Comparison of ENCODE assay signal across 1 cellular context in genomic region chr17:2421315-2422147, GRCh38.
TF ChIP-seq lines count a peak whose summit lies in the region.

No MANE protein-coding gene starts in this region.

TF ChIP-seq in WTC11, 78 proteins besides CTCF, POLR2A, EP300 and RAD21 (continued from another document):
- TF ChIP-seq, protein P1, sequence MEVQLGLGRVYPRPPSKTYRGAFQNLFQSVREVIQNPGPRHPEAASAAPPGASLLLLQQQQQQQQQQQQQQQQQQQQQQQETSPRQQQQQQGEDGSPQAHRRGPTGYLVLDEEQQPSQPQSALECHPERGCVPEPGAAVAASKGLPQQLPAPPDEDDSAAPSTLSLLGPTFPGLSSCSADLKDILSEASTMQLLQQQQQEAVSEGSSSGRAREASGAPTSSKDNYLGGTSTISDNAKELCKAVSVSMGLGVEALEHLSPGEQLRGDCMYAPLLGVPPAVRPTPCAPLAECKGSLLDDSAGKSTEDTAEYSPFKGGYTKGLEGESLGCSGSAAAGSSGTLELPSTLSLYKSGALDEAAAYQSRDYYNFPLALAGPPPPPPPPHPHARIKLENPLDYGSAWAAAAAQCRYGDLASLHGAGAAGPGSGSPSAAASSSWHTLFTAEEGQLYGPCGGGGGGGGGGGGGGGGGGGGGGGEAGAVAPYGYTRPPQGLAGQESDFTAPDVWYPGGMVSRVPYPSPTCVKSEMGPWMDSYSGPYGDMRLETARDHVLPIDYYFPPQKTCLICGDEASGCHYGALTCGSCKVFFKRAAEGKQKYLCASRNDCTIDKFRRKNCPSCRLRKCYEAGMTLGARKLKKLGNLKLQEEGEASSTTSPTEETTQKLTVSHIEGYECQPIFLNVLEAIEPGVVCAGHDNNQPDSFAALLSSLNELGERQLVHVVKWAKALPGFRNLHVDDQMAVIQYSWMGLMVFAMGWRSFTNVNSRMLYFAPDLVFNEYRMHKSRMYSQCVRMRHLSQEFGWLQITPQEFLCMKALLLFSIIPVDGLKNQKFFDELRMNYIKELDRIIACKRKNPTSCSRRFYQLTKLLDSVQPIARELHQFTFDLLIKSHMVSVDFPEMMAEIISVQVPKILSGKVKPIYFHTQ (CRISPR knock-in tag; IDR thresholded peaks at IDR 0.05), result no peak
- TF ChIP-seq ETV6 (CRISPR knock-in tag; IDR thresholded peaks at IDR 0.05), result no peak
- no peak for TF ChIP-seq ZNF232 (CRISPR knock-in tag; IDR thresholded peaks at IDR 0.05)
- no peak for TF ChIP-seq FOXP1 (CRISPR knock-in tag; IDR thresholded peaks at IDR 0.05; ENCODE audit: borderline replicate concordance)
- TF ChIP-seq JAZF1 (CRISPR knock-in tag; IDR thresholded peaks at IDR 0.05), result no peak
- no peak for TF ChIP-seq STAT6 (CRISPR knock-in tag; conservative IDR thresholded peaks at IDR 0.05; ENCODE audit: low read depth)
- TF ChIP-seq HMGA2 (CRISPR knock-in tag; IDR thresholded peaks at IDR 0.05), result no peak
